Comparison of ENCODE assay signal across 8 cellular contexts in genomic region chr20:62238569-62239277, GRCh38. TPM values are rescaled to one million over a fixed set of nuclear protein-coding genes. Genes with fewer than 3 reads are reported as not detected.
DNase-seq lines count a peak whose midpoint lies in the region; ATAC-seq and TF ChIP-seq lines count a peak whose summit lies in the region.

No MANE protein-coding gene starts in this region.

- POLR2A ChIA-PET in MCF 10A (lab: Yijun Ruan, JAX) = interaction anchor here (0.6 to 3.2 kb wide), 9 partner anchors 17 to 814 kb away, joined by 3 to 13 read pairs (median 3); partner anchors contain the start of genes LSM14B and RPS21

- H3K4me3 ChIP-seq in LNCaP clone FGC (ENCODE audit: low read depth, low read length) = peak overlapping the region; percentile 75
- H3K4me3 ChIP-seq in lower lobe of right lung = peak overlapping the region; percentile 73
- peak overlapping the region; percentile 78 to 97 for H3K4me3 ChIP-seq in vagina

- peaks cover 6% of the 10 kb centered on the region for H3K4me1 Mint-ChIP-seq in MCF 10A (ENCODE audit: insufficient read depth, unreplicated experiment)

- peaks cover 17% of the 10 kb centered on the region for H3K36me3 ChIP-seq in lower lobe of right lung
- H3K36me3 ChIP-seq in vagina = peaks cover 0 to 12% of the 10 kb centered on the region in 2 donors

- H3K27ac Mint-ChIP-seq in MCF 10A (ENCODE audit: low read depth, unreplicated experiment) = peak overlapping the region; percentile 35

- H3K4me1 ChIP-seq in lower lobe of right lung (peaks cover 30% of the 10 kb centered on the region), vagina (peaks cover 55% of the 10 kb centered on the region)

- intact Hi-C loops in MCF 10A (cut with micrococcal nuclease) (loop anchor here (5.0 kb wide), 1 partner anchor 149 kb away; the partner anchor contains the start of gene RPS21), lower lobe of right lung (cut with DNase I) (no loop called here), vagina (cut with DNase I) (no loop called here)

- H3K27me3 ChIP-seq in lower lobe of right lung (ENCODE audit: low read depth) = no peaks in the 10 kb centered on the region
- H3K27me3 ChIP-seq in vagina = no peaks in the 10 kb centered on the region

- no peak for TF ChIP-seq CTCF in LNCaP clone FGC (IDR thresholded peaks at IDR 0.05; ENCODE audit: control insufficient read depth, extremely low read depth, insufficient read depth)
- TF ChIP-seq CTCF in MCF 10A (IDR thresholded peaks at IDR 0.05; ENCODE audit: unreplicated experiment) = no peak
- TF ChIP-seq CTCF in lower lobe of right lung (IDR thresholded peaks at IDR 0.05) = no peak
- TF ChIP-seq CTCF in vagina (IDR thresholded peaks at IDR 0.05) = no peak

- peak; percentile 13 for ATAC-seq in GM21528 (IDR thresholded peaks at IDR 0.05; ENCODE audit: low FRiP score, unreplicated experiment)
- ATAC-seq in lower lobe of right lung = peak; percentile 0 to 17

- CTCF ChIA-PET in MCF 10A (lab: Yijun Ruan, JAX) = no interaction called here

- H3K27me3 Mint-ChIP-seq in MCF 10A (ENCODE audit: insufficient read depth, unreplicated experiment) = no peaks in the 10 kb centered on the region

- DNase-seq in COR-L47 (lab: John Stamatoyannopoulos, UW) (peak; percentile 35), LNCaP clone FGC (ENCODE audit: low read depth) (no peak), MCF 10A (ENCODE audit: unreplicated experiment) (peak; percentile 22), lower lobe of right lung (peak; percentile 63), vagina (ENCODE audit: extremely low spot score in 2 of 2) (no peak), NCI-H1048 (lab: John Stamatoyannopoulos, UW) (no peak), Ammon's horn (ENCODE audit: low spot score) (no peak)

- H3K9me3 ChIP-seq in lower lobe of right lung = no peaks in the 10 kb centered on the region
- no peaks in the 10 kb centered on the region for H3K9me3 ChIP-seq in vagina

- H3K36me3 Mint-ChIP-seq in MCF 10A (ENCODE audit: insufficient read depth, unreplicated experiment) = no peaks in the 10 kb centered on the region

- no peaks in the 10 kb centered on the region for H3K9me3 Mint-ChIP-seq in MCF 10A (ENCODE audit: unreplicated experiment)

- TF ChIP-seq POLR2A in vagina (IDR thresholded peaks at IDR 0.05) = no peak

- H3K4me3 Mint-ChIP-seq in MCF 10A (ENCODE audit: unreplicated experiment) = peak overlapping the region; percentile 76

- BruUV-seq in MCF 10A (replicated peaks; lab: Mats Ljungman, UMichigan) = no TSS peak

- H3K27ac ChIP-seq in lower lobe of right lung = peak overlapping the region; percentile 88
- peak overlapping the region; percentile 86 for H3K27ac ChIP-seq in vagina

RNA-seq across cellular contexts. Expression of gene OSBPL2, which starts 0.4 kb away (rescaled TPM):
- total RNA-seq in MCF 10A (2022) (38.8 and 51.9 TPM in 2 replicates), lower lobe of right lung (56.0 TPM), vagina (51.3 TPM)

RNA-seq across cellular contexts. Expression of gene HRH3, which starts 18.6 kb away (rescaled TPM):
- not detected in 2 replicates for total RNA-seq in MCF 10A (2022)
- not detected for total RNA-seq in lower lobe of right lung
- not detected for total RNA-seq in vagina

RNA-seq across cellular contexts. Expression of gene MTG2, which starts 55.9 kb away (rescaled TPM):
- 46.9 and 61.0 TPM in 2 replicates for total RNA-seq in MCF 10A (2022)
- 27.1 TPM for total RNA-seq in lower lobe of right lung
- 13.3 TPM for total RNA-seq in vagina

Comparison
In these comparisons a context has a peak if more than half of its experiments do, and no peak if none do; other contexts are left out.
1. DNase-seq: peak in COR-L47 (single experiment), MCF 10A (single experiment) and lower lobe of right lung (single experiment); none in LNCaP clone FGC (single experiment), vagina (0 of 2), NCI-H1048 (single experiment) and Ammon's horn (single experiment).
2. Peak in every context shown above with its lines, with median percentiles within 50 percentile points of each other: H3K4me3 ChIP-seq.